In genomic region chr12:22634883-22635282, GRCh38 we compare ENCODE assay signal across 17 cellular contexts. TPM values are rescaled to one million over a fixed set of nuclear protein-coding genes. Genes with fewer than 3 reads are reported as not detected.
DNase-seq lines count a peak whose midpoint lies in the region; ATAC-seq and TF ChIP-seq lines count a peak whose summit lies in the region.
"Had no signal": no experiment of that assay in that cellular context is flagged by ENCODE, and none has a peak within 500 bp of the region (broad histone marks: within the 10 kb centered on the region; RNA-seq: fewer than 3 reads in every experiment).

No MANE protein-coding gene starts in this region.

- H3K27me3 ChIP-seq in naive thymus-derived CD4-positive, alpha-beta T cell (ENCODE audit: control insufficient read depth in 2 of 2, insufficient read depth in 2 of 2, low read length in 2 of 2) = no peaks in the 10 kb centered on the region

- peak overlapping the region; percentile 12 for H3K27ac Mint-ChIP-seq in Calu3 (ENCODE audit: unreplicated experiment)
- peak overlapping the region; percentile 83 for H3K27ac Mint-ChIP-seq in WTC11
- H3K27ac Mint-ChIP-seq in chondrocyte (ENCODE audit: unreplicated experiment) = peak overlapping the region; percentile 0
- peak overlapping the region in 3 of 9 donors; percentile 29 to 72 (median 71) for H3K27ac Mint-ChIP-seq in naive thymus-derived CD4-positive, alpha-beta T cell

- peaks cover 0 to 8% (median 0%) of the 10 kb centered on the region in 3 experiments for H3K36me3 ChIP-seq in naive thymus-derived CD4-positive, alpha-beta T cell (ENCODE audit: control insufficient read depth in 2 of 3, insufficient read depth in 3 of 3, low read length in 3 of 3)

- H3K4me3 Mint-ChIP-seq in Calu3 (ENCODE audit: low read depth, unreplicated experiment) (no peak overlapping the region), WTC11 (no peak overlapping the region), chondrocyte (ENCODE audit: unreplicated experiment) (no peak overlapping the region)
- H3K4me3 Mint-ChIP-seq in naive thymus-derived CD4-positive, alpha-beta T cell = peak overlapping the region in 6 of 10 donors; percentile 17 to 63 (median 57)

- H3K27me3 Mint-ChIP-seq in Calu3 (ENCODE audit: unreplicated experiment) (no peaks in the 10 kb centered on the region), WTC11 (ENCODE audit: low read depth) (no peaks in the 10 kb centered on the region), chondrocyte (ENCODE audit: low read depth) (no peaks in the 10 kb centered on the region)
- no peaks in the 10 kb centered on the region for H3K27me3 Mint-ChIP-seq in naive thymus-derived CD4-positive, alpha-beta T cell

- peaks cover 7 to 8% of the 10 kb centered on the region in 2 donors for H3K4me1 ChIP-seq in naive thymus-derived CD4-positive, alpha-beta T cell (ENCODE audit: control insufficient read depth in 2 of 2, insufficient read depth in 2 of 2, low read length in 2 of 2)

- ATAC-seq in WTC11 (no peak), GM21447 (IDR thresholded peaks at IDR 0.05; ENCODE audit: unreplicated experiment) (no peak)
- ATAC-seq in naive thymus-derived CD4-positive, alpha-beta T cell = no peak
- ATAC-seq: Right ventricle myocardium inferior had no signal

- intact Hi-C loops in Calu3 (cut with micrococcal nuclease; ENCODE audit: unreplicated experiment) = no loop called here
- intact Hi-C loops in naive thymus-derived CD4-positive, alpha-beta T cell (cut with micrococcal nuclease) = loop anchor here in 1 of 2 donors (5.0 kb wide), 2 partner anchors 173 to 943 kb away; no protein-coding TSS in a partner anchor

- CTCF ChIA-PET in Calu3 (lab: Charles Lee) = no interaction called here
- CTCF ChIA-PET in WTC11 (lab: Charles Lee) = interaction anchor here (1.4 kb wide), 1 partner anchor 105 kb away, joined by 3 read pairs; no protein-coding TSS in a partner anchor
- CTCF ChIA-PET in naive thymus-derived CD4-positive, alpha-beta T cell (lab: Charles Lee) = interaction anchor here (0.9 kb wide), 1 partner anchor 106 kb away, joined by 3 read pairs; no protein-coding TSS in a partner anchor

- DNase-seq in Calu3 = no peak
- DNase-seq in WTC11 (ENCODE audit: low spot score) = no peak
- DNase-seq in chondrocyte (ENCODE audit: low spot score) = no peak
- DNase-seq in naive thymus-derived CD4-positive, alpha-beta T cell = no peak
- DNase-seq in NCI-H187 treated with DMSO at 0.1 percent for 48 hours (lab: John Stamatoyannopoulos, UW) = no peak
- no peak for DNase-seq in activated CD8-positive, alpha-beta memory T cell treated with anti-CD3 and anti-CD28 coated beads, Interleukin-2, amount 50 U/mL, for 48 hours
- DNase-seq: C1 segment of cervical spinal cord; GDM1; GOT3; NCI-H1105 treated with DMSO at 0.1 percent for 48 hours; NCI-H1694; NCI-H510A; NCI-H748 treated with DMSO at 0.1 percent for 48 hours; NK-92 treated with Interleukin-12 subunit alpha and Interleukin-12 subunit beta, amount 100 ng/mL, for 24 hours had no signal

- H3K9me3 Mint-ChIP-seq in Calu3 (ENCODE audit: low read depth, unreplicated experiment) = no peaks in the 10 kb centered on the region
- H3K9me3 Mint-ChIP-seq in WTC11 = no peaks in the 10 kb centered on the region
- H3K9me3 Mint-ChIP-seq in chondrocyte (ENCODE audit: low read depth) = no peaks in the 10 kb centered on the region
- no peaks in the 10 kb centered on the region for H3K9me3 Mint-ChIP-seq in naive thymus-derived CD4-positive, alpha-beta T cell

- POLR2A ChIA-PET in WTC11 (lab: Charles Lee) = no interaction called here
- POLR2A ChIA-PET in naive thymus-derived CD4-positive, alpha-beta T cell (lab: Charles Lee) = no interaction called here

- H3K27ac ChIP-seq in naive thymus-derived CD4-positive, alpha-beta T cell (ENCODE audit: low read depth, low read length) = no peak overlapping the region
- H3K27ac ChIP-seq: SK-N-MC had no signal

- no peak for TF ChIP-seq CTCF in Calu3 (IDR thresholded peaks at IDR 0.05; ENCODE audit: unreplicated experiment)
- no peak for TF ChIP-seq CTCF in WTC11 (IDR thresholded peaks at IDR 0.05)
- TF ChIP-seq CTCF in chondrocyte (IDR thresholded peaks at IDR 0.05) = no peak

- H3K4me1 Mint-ChIP-seq in Calu3 (ENCODE audit: low read depth, unreplicated experiment) = peaks cover 27% of the 10 kb centered on the region
- peaks cover 44% of the 10 kb centered on the region for H3K4me1 Mint-ChIP-seq in WTC11
- H3K4me1 Mint-ChIP-seq in chondrocyte (ENCODE audit: low read depth) = peaks cover 23% of the 10 kb centered on the region
- H3K4me1 Mint-ChIP-seq in naive thymus-derived CD4-positive, alpha-beta T cell = peaks cover 42 to 83% (median 76%) of the 10 kb centered on the region in 7 donors

- no peak overlapping the region for H3K4me3 ChIP-seq in naive thymus-derived CD4-positive, alpha-beta T cell (ENCODE audit: low read length)
- H3K4me3 ChIP-seq: SK-N-MC had no signal

- no TSS peak for BruUV-seq in Calu3 (replicated peaks; lab: Mats Ljungman, UMichigan)

- H3K36me3 Mint-ChIP-seq in Calu3 (ENCODE audit: insufficient read depth, unreplicated experiment) = peaks cover 18% of the 10 kb centered on the region
- peaks cover 14% of the 10 kb centered on the region for H3K36me3 Mint-ChIP-seq in WTC11
- H3K36me3 Mint-ChIP-seq in chondrocyte (ENCODE audit: low read depth) = no peaks in the 10 kb centered on the region
- peaks cover 4 to 18% (median 9%) of the 10 kb centered on the region in 5 donors for H3K36me3 Mint-ChIP-seq in naive thymus-derived CD4-positive, alpha-beta T cell

- H3K9me3 ChIP-seq in naive thymus-derived CD4-positive, alpha-beta T cell (ENCODE audit: control insufficient read depth in 2 of 3, low read length in 3 of 3) = no peaks in the 10 kb centered on the region

TF ChIP-seq in WTC11, 78 proteins besides CTCF, POLR2A, EP300 and RAD21 (continues in another document):
- no peak for TF ChIP-seq STAT6 (CRISPR knock-in tag; conservative IDR thresholded peaks at IDR 0.05; ENCODE audit: low read depth)
- no peak for TF ChIP-seq ELF4 (CRISPR knock-in tag; IDR thresholded peaks at IDR 0.05; ENCODE audit: low read depth)
- TF ChIP-seq ZNF512 (CRISPR knock-in tag; IDR thresholded peaks at IDR 0.05; ENCODE audit: borderline replicate concordance) = no peak
- no peak for TF ChIP-seq PREB (CRISPR knock-in tag; IDR thresholded peaks at IDR 0.05; ENCODE audit: borderline replicate concordance)

RNA-seq across cellular contexts. Expression of gene ETNK1, which starts 9.9 kb away (rescaled TPM):
- total RNA-seq in Calu3 (2022) (124 and 131 TPM in 2 replicates), WTC11 (2021) (68.8 to 81.3 TPM (median 79.2 TPM) in 3 replicates), chondrocyte (30.8 to 37.5 TPM (median 32.8 TPM) in 3 replicates)
- total RNA-seq in naive thymus-derived CD4-positive, alpha-beta T cell = 10 to 100 TPM; 43.7 to 88.6 (median 77.9) TPM
- polyA plus RNA-seq in naive thymus-derived CD4-positive, alpha-beta T cell = 10 to 100 TPM; 18.3 to 21.1 TPM

Comparison
In these comparisons a context has a peak if more than half of its experiments do, and no peak if none do; other contexts are left out.
1. H3K4me3 Mint-ChIP-seq: peak in naive thymus-derived CD4-positive, alpha-beta T cell (6 of 10); none in Calu3 (single experiment), WTC11 (single experiment) and chondrocyte (single experiment).